In genomic region chr9:99725852-99726251, GRCh38 we compare ENCODE assay signal across 21 cellular contexts.
DNase-seq lines count a peak whose midpoint lies in the region; ATAC-seq and TF ChIP-seq lines count a peak whose summit lies in the region.
"Had no signal": no experiment of that assay in that cellular context is flagged by ENCODE, and none has a peak within 500 bp of the region (broad histone marks: within the 10 kb centered on the region; RNA-seq: fewer than 3 reads in every experiment).

No MANE protein-coding gene starts in this region.

- H3K4me3 Mint-ChIP-seq in natural killer cell, result no peak overlapping the region
- H3K4me3 Mint-ChIP-seq in natural killer cell treated with Interleukin-12 subunit alpha and Interleukin-12 subunit beta and Interleukin-15 and Interleukin-18, amount 100 ng/mL, for 72 hours, result no peak overlapping the region
- no peak overlapping the region for H3K4me3 Mint-ChIP-seq in stimulated activated effector memory CD8-positive, alpha-beta T cell treated with anti-CD3 and anti-CD28 coated beads, Interleukin-12 subunit alpha, Interleukin-12 subunit beta, amount 100 ng/mL, for 72 hours
- no peak overlapping the region for H3K4me3 Mint-ChIP-seq in activated T-cell treated with anti-CD3 and anti-CD28 coated beads, Interleukin-2, amount 50 U/mL, for 24 hours
- H3K4me3 Mint-ChIP-seq: CD4-positive, alpha-beta memory T cell; GM23338; H9; HFFc6 had no signal

- H3K4me1 Mint-ChIP-seq in natural killer cell, result peaks cover 19 to 24% of the 10 kb centered on the region in 2 donors
- H3K4me1 Mint-ChIP-seq in natural killer cell treated with Interleukin-12 subunit alpha and Interleukin-12 subunit beta and Interleukin-15 and Interleukin-18, amount 100 ng/mL, for 72 hours (ENCODE audit: low read depth in 2 of 2), result peaks cover 14 to 17% of the 10 kb centered on the region in 2 donors
- peaks cover 14% of the 10 kb centered on the region for H3K4me1 Mint-ChIP-seq in stimulated activated effector memory CD8-positive, alpha-beta T cell treated with anti-CD3 and anti-CD28 coated beads, Interleukin-12 subunit alpha, Interleukin-12 subunit beta, amount 100 ng/mL, for 72 hours
- H3K4me1 Mint-ChIP-seq in activated T-cell treated with anti-CD3 and anti-CD28 coated beads, Interleukin-2, amount 50 U/mL, for 24 hours (ENCODE audit: low read depth), result peaks cover 19% of the 10 kb centered on the region

- peaks cover 6% of the 10 kb centered on the region for H3K27me3 ChIP-seq in foreskin keratinocyte

- intact Hi-C loops in natural killer cell (cut with micrococcal nuclease), result no loop called here

- H3K27ac ChIP-seq in foreskin keratinocyte, result no peak overlapping the region
- H3K27ac ChIP-seq: A549 had no signal

- TF ChIP-seq CTCF in natural killer cell (IDR thresholded peaks at IDR 0.05) (no peak), foreskin keratinocyte (conservative IDR thresholded peaks at IDR 0.05) (no peak)

- H3K4me1 ChIP-seq in foreskin keratinocyte, result no peaks in the 10 kb centered on the region
- H3K4me1 ChIP-seq: A549 had no signal

- no peaks in the 10 kb centered on the region for H3K27me3 Mint-ChIP-seq in natural killer cell (ENCODE audit: low read depth in 2 of 2)
- peaks cover 5 to 9% of the 10 kb centered on the region in 2 donors for H3K27me3 Mint-ChIP-seq in natural killer cell treated with Interleukin-12 subunit alpha and Interleukin-12 subunit beta and Interleukin-15 and Interleukin-18, amount 100 ng/mL, for 72 hours
- no peaks in the 10 kb centered on the region for H3K27me3 Mint-ChIP-seq in activated T-cell treated with anti-CD3 and anti-CD28 coated beads, Interleukin-2, amount 50 U/mL, for 24 hours

- CTCF ChIA-PET in HEK293T (lab: Yijun Ruan, JAX), result no interaction called here

- no peaks in the 10 kb centered on the region for H3K9me3 Mint-ChIP-seq in natural killer cell
- H3K9me3 Mint-ChIP-seq in natural killer cell treated with Interleukin-12 subunit alpha and Interleukin-12 subunit beta and Interleukin-15 and Interleukin-18, amount 100 ng/mL, for 72 hours, result no peaks in the 10 kb centered on the region
- no peaks in the 10 kb centered on the region for H3K9me3 Mint-ChIP-seq in stimulated activated effector memory CD8-positive, alpha-beta T cell treated with anti-CD3 and anti-CD28 coated beads, Interleukin-12 subunit alpha, Interleukin-12 subunit beta, amount 100 ng/mL, for 72 hours
- no peaks in the 10 kb centered on the region for H3K9me3 Mint-ChIP-seq in activated T-cell treated with anti-CD3 and anti-CD28 coated beads, Interleukin-2, amount 50 U/mL, for 24 hours
- H3K9me3 Mint-ChIP-seq: CD4-positive, alpha-beta memory T cell; HFFc6 had no signal

- DNase-seq in natural killer cell (no peak), foreskin keratinocyte (peak in 1 of 2 donors; percentile 9), HEK293T (ENCODE audit: extremely low spot score) (no peak), NCI-H1105 (lab: John Stamatoyannopoulos, UW) (no peak)
- no peak for DNase-seq in natural killer cell treated with Interleukin-12 subunit alpha and Interleukin-12 subunit beta and Interleukin-15 and Interleukin-18, amount 100 ng/mL, for 72 hours (ENCODE audit: low spot score)
- DNase-seq in stimulated activated effector memory CD8-positive, alpha-beta T cell treated with anti-CD3 and anti-CD28 coated beads, Interleukin-12 subunit alpha, Interleukin-12 subunit beta, amount 100 ng/mL, for 72 hours (ENCODE audit: low spot score in 2 of 2), result no peak
- no peak for DNase-seq in activated T-cell treated with anti-CD3 and anti-CD28 coated beads, Interleukin-2, amount 50 U/mL, for 24 hours
- DNase-seq: 8988T; ACHN; C1 segment of cervical spinal cord; Calu3; CD4-positive, alpha-beta memory T cell; COR-L47; DMS53; DMS79 treated with DMSO at 0.1 percent for 48 hours; GF-D8; H9; HFFc6 had no signal

- H3K36me3 Mint-ChIP-seq in natural killer cell, result no peaks in the 10 kb centered on the region
- H3K36me3 Mint-ChIP-seq in natural killer cell treated with Interleukin-12 subunit alpha and Interleukin-12 subunit beta and Interleukin-15 and Interleukin-18, amount 100 ng/mL, for 72 hours, result no peaks in the 10 kb centered on the region
- H3K36me3 Mint-ChIP-seq in stimulated activated effector memory CD8-positive, alpha-beta T cell treated with anti-CD3 and anti-CD28 coated beads, Interleukin-12 subunit alpha, Interleukin-12 subunit beta, amount 100 ng/mL, for 72 hours, result no peaks in the 10 kb centered on the region
- no peaks in the 10 kb centered on the region for H3K36me3 Mint-ChIP-seq in activated T-cell treated with anti-CD3 and anti-CD28 coated beads, Interleukin-2, amount 50 U/mL, for 24 hours (ENCODE audit: low read depth)
- H3K36me3 Mint-ChIP-seq: CD4-positive, alpha-beta memory T cell had no signal

- H3K27ac Mint-ChIP-seq in natural killer cell, result no peak overlapping the region
- H3K27ac Mint-ChIP-seq in natural killer cell treated with Interleukin-12 subunit alpha and Interleukin-12 subunit beta and Interleukin-15 and Interleukin-18, amount 100 ng/mL, for 72 hours, result no peak overlapping the region
- no peak overlapping the region for H3K27ac Mint-ChIP-seq in stimulated activated effector memory CD8-positive, alpha-beta T cell treated with anti-CD3 and anti-CD28 coated beads, Interleukin-12 subunit alpha, Interleukin-12 subunit beta, amount 100 ng/mL, for 72 hours
- H3K27ac Mint-ChIP-seq in activated T-cell treated with anti-CD3 and anti-CD28 coated beads, Interleukin-2, amount 50 U/mL, for 24 hours, result no peak overlapping the region
- H3K27ac Mint-ChIP-seq: CD4-positive, alpha-beta memory T cell; GM23338; H9; HFFc6 had no signal

- ATAC-seq in natural killer cell, result peak; percentile 49 to 70 (median 69)
- ATAC-seq in natural killer cell treated with Interleukin-12 subunit alpha and Interleukin-12 subunit beta and Interleukin-15 and Interleukin-18, amount 100 ng/mL, for 72 hours, result no peak
- ATAC-seq in foreskin keratinocyte, result peak; percentile 16
- peak; percentile 60 for ATAC-seq in stimulated activated effector memory CD8-positive, alpha-beta T cell treated with anti-CD3 and anti-CD28 coated beads, Interleukin-12 subunit alpha, Interleukin-12 subunit beta, amount 100 ng/mL, for 72 hours
- ATAC-seq: A549, GM23338, HCT116 had no signal

- POLR2A ChIA-PET in HEK293T (lab: Yijun Ruan, JAX), result no interaction called here

TF ChIP-seq in HEK293T, 16 proteins besides CTCF, POLR2A, EP300 and RAD21:
- no peak for TF ChIP-seq SP1 (IDR thresholded peaks at IDR 0.05)
- no peak for TF ChIP-seq ZNF384 (IDR thresholded peaks at IDR 0.05)
- TF ChIP-seq BHLHE40 (IDR thresholded peaks at IDR 0.05; ENCODE audit: borderline replicate concordance), result no peak
- TF ChIP-seq HDGF (IDR thresholded peaks at IDR 0.05; ENCODE audit: borderline replicate concordance), result no peak

Comparison
In these comparisons a context has a peak if more than half of its experiments do, and no peak if none do; other contexts are left out.
1. ATAC-seq: peak in natural killer cell (3 of 3), foreskin keratinocyte (single experiment) and stimulated activated effector memory CD8-positive, alpha-beta T cell treated with anti-CD3 and anti-CD28 coated beads, Interleukin-12 subunit alpha, Interleukin-12 subunit beta, amount 100 ng/mL, for 72 hours (single experiment); none in natural killer cell treated with Interleukin-12 subunit alpha and Interleukin-12 subunit beta and Interleukin-15 and Interleukin-18, amount 100 ng/mL, for 72 hours (0 of 2).